Comparison of ENCODE assay signal across 20 cellular contexts in genomic region chr1:37559080-37559479, GRCh38.
"Had no signal": no experiment of that assay in that cellular context is flagged by ENCODE, and none has a peak within 500 bp of the region (broad histone marks: within the 10 kb centered on the region; RNA-seq: fewer than 3 reads in every experiment).

No MANE protein-coding gene starts in this region.

- H3K27me3 ChIP-seq: foreskin keratinocyte, pancreas, tibial nerve, upper lobe of right lung, vagina had no signal

- H3K36me3 Mint-ChIP-seq: naive B cell had no signal

- H3K4me3 ChIP-seq: coronary artery, pancreas, tibial nerve, upper lobe of right lung, vagina had no signal

- H3K36me3 ChIP-seq: vagina had no signal

- H3K27ac Mint-ChIP-seq: endodermal cell; stimulated activated effector memory CD8-positive, alpha-beta T cell treated with anti-CD3 and anti-CD28 coated beads, Interleukin-12 subunit alpha, Interleukin-12 subunit beta, amount 100 ng/mL, for 72 hours; stimulated activated naive CD8-positive, alpha-beta T cell treated with anti-CD3 and anti-CD28 coated beads, Interleukin-15, Interleukin-2, amounts not matched to agents 100 ng/mL and 50 ng/mL, for 24 hours had no signal

- H3K9me3 ChIP-seq: pancreas, tibial nerve, upper lobe of right lung, vagina had no signal

- H3K27ac ChIP-seq: coronary artery, foreskin keratinocyte, pancreas, tibial nerve, upper lobe of right lung, vagina had no signal

- H3K9me3 Mint-ChIP-seq: naive B cell; stimulated activated effector memory CD8-positive, alpha-beta T cell treated with anti-CD3 and anti-CD28 coated beads, Interleukin-12 subunit alpha, Interleukin-12 subunit beta, amount 100 ng/mL, for 72 hours; stimulated activated naive CD8-positive, alpha-beta T cell treated with anti-CD3 and anti-CD28 coated beads, Interleukin-15, Interleukin-2, amounts not matched to agents 100 ng/mL and 50 ng/mL, for 24 hours had no signal

- DNase-seq: effector CD4-positive, alpha-beta T cell; endodermal cell; foreskin keratinocyte; head of caudate nucleus; hippocampal formation; kidney glomerular epithelial cell; mesendoderm; naive B cell; occipital lobe; pancreas; right cardiac atrium; stimulated activated CD4-positive, alpha-beta T cell treated with anti-CD3 and anti-CD28 coated beads, Interleukin-4, amount 100 ng/mL, for 1 hour; stimulated activated CD8-positive, alpha-beta memory T cell treated with anti-CD3 and anti-CD28 coated beads, Interleukin-4, amount 100 ng/mL, for 48 hours; upper lobe of right lung had no signal

- H3K27me3 Mint-ChIP-seq: progenitor cell of endocrine pancreas; stimulated activated naive CD8-positive, alpha-beta T cell treated with anti-CD3 and anti-CD28 coated beads, Interleukin-15, Interleukin-2, amounts not matched to agents 100 ng/mL and 50 ng/mL, for 24 hours had no signal

- H3K4me3 Mint-ChIP-seq: endodermal cell; stimulated activated effector memory CD8-positive, alpha-beta T cell treated with anti-CD3 and anti-CD28 coated beads, Interleukin-12 subunit alpha, Interleukin-12 subunit beta, amount 100 ng/mL, for 72 hours; stimulated activated naive CD8-positive, alpha-beta T cell treated with anti-CD3 and anti-CD28 coated beads, Interleukin-15, Interleukin-2, amounts not matched to agents 100 ng/mL and 50 ng/mL, for 24 hours had no signal
